In genomic region chr2:226797289-226797988, GRCh38 we compare ENCODE assay signal across 1 cellular context.
TF ChIP-seq lines count a peak whose summit lies in the region.

No MANE protein-coding gene starts in this region.

TF ChIP-seq in H1, 55 proteins besides CTCF, POLR2A, EP300 and RAD21:
- TF ChIP-seq SUZ12 (IDR thresholded peaks at IDR 0.05; ENCODE audit: low read length): no peak
